In genomic region chr4:2069986-2070385, GRCh38 we compare ENCODE assay signal across 21 cellular contexts. TPM values are rescaled to one million over a fixed set of nuclear protein-coding genes. Genes with fewer than 3 reads are reported as not detected.
"Had no signal": no experiment of that assay in that cellular context is flagged by ENCODE, and none has a peak within 500 bp of the region (broad histone marks: within the 10 kb centered on the region; RNA-seq: fewer than 3 reads in every experiment).

No MANE protein-coding gene starts in this region.

- H3K27me3 Mint-ChIP-seq: activated B cell treated with CpG ODN at 0.5 μM for 24 hours; activated CD4-positive, alpha-beta memory T cell treated with anti-CD3 and anti-CD28 coated beads, Interleukin-2, amount 10 ng/mL, durations not matched to agents 7 days and 5 days; activated CD8-positive, alpha-beta memory T cell treated with anti-CD3 and anti-CD28 coated beads, Interleukin-2, amount 10 ng/mL, durations not matched to agents 7 days and 5 days; activated T-cell treated with anti-CD3 and anti-CD28 coated beads, Interleukin-2, amount 50 U/mL, for 24 hours had no signal

- H2AFZ ChIP-seq: hepatocyte had no signal

- DNase-seq: activated B cell treated with CpG ODN at 0.5 μM for 24 hours; activated CD4-positive, alpha-beta memory T cell treated with anti-CD3 and anti-CD28 coated beads, Interleukin-2, amount 10 ng/mL, durations not matched to agents 7 days and 5 days; activated CD4-positive, alpha-beta T cell treated with anti-CD3 and anti-CD28 coated beads for 48 hours; activated CD8-positive, alpha-beta memory T cell treated with anti-CD3 and anti-CD28 coated beads, Interleukin-2, amount 10 ng/mL, durations not matched to agents 7 days and 5 days; activated naive CD4-positive, alpha-beta T cell treated with Interleukin-2 at 50 U/mL for 16 hours; activated T-cell treated with anti-CD3 and anti-CD28 coated beads, Interleukin-2, amount 50 U/mL, for 24 hours; cerebellar nuclear complex; effector memory CD4-positive, alpha-beta T cell; esophagus squamous epithelium; left colon; stimulated activated CD4-positive, alpha-beta T cell treated with anti-CD3 and anti-CD28 coated beads, Interleukin-4, amount 100 ng/mL, for 4 hours; stimulated activated naive B cell treated with anti-CD40 and anti-IgM and Interleukin-4, amounts not matched to agents 10 μg/mL and 1 μg/mL and 100 μg/mL, for 72 hours had no signal

- H3K36me3 Mint-ChIP-seq: activated CD8-positive, alpha-beta memory T cell treated with anti-CD3 and anti-CD28 coated beads, Interleukin-2, amount 10 ng/mL, durations not matched to agents 7 days and 5 days; mesothelial cell of epicardium; stimulated activated naive B cell treated with anti-CD40 and anti-IgM and Interleukin-4, amounts not matched to agents 10 μg/mL and 1 μg/mL and 100 μg/mL, for 72 hours had no signal

- H3K9me3 ChIP-seq: esophagus squamous epithelium, right lobe of liver, SJSA1, tibial artery had no signal

- H3K4me3 Mint-ChIP-seq: activated B cell treated with CpG ODN at 0.5 μM for 24 hours; activated CD4-positive, alpha-beta memory T cell treated with anti-CD3 and anti-CD28 coated beads, Interleukin-2, amount 10 ng/mL, durations not matched to agents 7 days and 5 days; activated CD8-positive, alpha-beta memory T cell treated with anti-CD3 and anti-CD28 coated beads, Interleukin-2, amount 10 ng/mL, durations not matched to agents 7 days and 5 days; activated T-cell treated with anti-CD3 and anti-CD28 coated beads, Interleukin-2, amount 50 U/mL, for 24 hours; mesothelial cell of epicardium; neural crest cell; stimulated activated naive B cell treated with anti-CD40 and anti-IgM and Interleukin-4, amounts not matched to agents 10 μg/mL and 1 μg/mL and 100 μg/mL, for 72 hours; T-helper 2 cell treated with Interferon-gamma antibody and Interleukin-4, amounts not matched to agents 5 μg/mL and 100 μg/mL, for 36 hours had no signal

- H3K9me3 Mint-ChIP-seq: activated B cell treated with CpG ODN at 0.5 μM for 24 hours; activated CD4-positive, alpha-beta memory T cell treated with anti-CD3 and anti-CD28 coated beads, Interleukin-2, amount 10 ng/mL, durations not matched to agents 7 days and 5 days; activated T-cell treated with anti-CD3 and anti-CD28 coated beads, Interleukin-2, amount 50 U/mL, for 24 hours; activated T-helper 2 cell treated with anti-CD3 and anti-CD28 coated beads, Interferon-gamma antibody, Interleukin-2, Interleukin-4, amounts not matched to agents 10 μg/mL and 5 μg/mL and 100 μg/mL, durations not matched to agents 14 hours and 24 hours and 36 hours; mesothelial cell of epicardium; neural crest cell; stimulated activated naive B cell treated with anti-CD40 and anti-IgM and Interleukin-4, amounts not matched to agents 10 μg/mL and 1 μg/mL and 100 μg/mL, for 72 hours; T-helper 2 cell treated with Interferon-gamma antibody and Interleukin-4, amounts not matched to agents 5 μg/mL and 100 μg/mL, for 36 hours had no signal

- H3K4me1 Mint-ChIP-seq: activated B cell treated with CpG ODN at 0.5 μM for 24 hours; activated CD4-positive, alpha-beta memory T cell treated with anti-CD3 and anti-CD28 coated beads, Interleukin-2, amount 10 ng/mL, durations not matched to agents 7 days and 5 days; activated CD8-positive, alpha-beta memory T cell treated with anti-CD3 and anti-CD28 coated beads, Interleukin-2, amount 10 ng/mL, durations not matched to agents 7 days and 5 days; stimulated activated naive B cell treated with anti-CD40 and anti-IgM and Interleukin-4, amounts not matched to agents 10 μg/mL and 1 μg/mL and 100 μg/mL, for 72 hours had no signal

- H3K4me1 ChIP-seq: esophagus squamous epithelium, right lobe of liver, SJSA1, tibial artery had no signal

- H3K27ac Mint-ChIP-seq: activated B cell treated with CpG ODN at 0.5 μM for 24 hours; activated CD4-positive, alpha-beta memory T cell treated with anti-CD3 and anti-CD28 coated beads, Interleukin-2, amount 10 ng/mL, durations not matched to agents 7 days and 5 days; activated CD8-positive, alpha-beta memory T cell treated with anti-CD3 and anti-CD28 coated beads, Interleukin-2, amount 10 ng/mL, durations not matched to agents 7 days and 5 days; activated T-cell treated with anti-CD3 and anti-CD28 coated beads, Interleukin-2, amount 50 U/mL, for 24 hours; activated T-helper 2 cell treated with anti-CD3 and anti-CD28 coated beads, Interferon-gamma antibody, Interleukin-2, Interleukin-4, amounts not matched to agents 10 μg/mL and 5 μg/mL and 100 μg/mL, durations not matched to agents 14 hours and 24 hours and 36 hours; mesothelial cell of epicardium; stimulated activated naive B cell treated with anti-CD40 and anti-IgM and Interleukin-4, amounts not matched to agents 10 μg/mL and 1 μg/mL and 100 μg/mL, for 72 hours; T-helper 2 cell treated with Interferon-gamma antibody and Interleukin-4, amounts not matched to agents 5 μg/mL and 100 μg/mL, for 36 hours had no signal

- H3K4me3 ChIP-seq: esophagus squamous epithelium, hepatocyte, right lobe of liver, SJSA1, smooth muscle cell, tibial artery had no signal

- H3K4me2 ChIP-seq: hepatocyte, smooth muscle cell had no signal

- H3K36me3 ChIP-seq: esophagus squamous epithelium, right lobe of liver, SJSA1, tibial artery had no signal

- H3K27ac ChIP-seq: esophagus squamous epithelium, hepatocyte, right lobe of liver, SJSA1, tibial artery had no signal

- H3K27me3 ChIP-seq: hepatocyte, right lobe of liver, SJSA1 had no signal

RNA-seq across cellular contexts. Expression of gene NAT8L, which starts 10.9 kb away (rescaled TPM):
- total RNA-seq: SJSA1, smooth muscle cell had no signal
- polyA plus RNA-seq: smooth muscle cell had no signal
